8 cellular contexts compared by ENCODE assay signal in the genomic region with DNA sequence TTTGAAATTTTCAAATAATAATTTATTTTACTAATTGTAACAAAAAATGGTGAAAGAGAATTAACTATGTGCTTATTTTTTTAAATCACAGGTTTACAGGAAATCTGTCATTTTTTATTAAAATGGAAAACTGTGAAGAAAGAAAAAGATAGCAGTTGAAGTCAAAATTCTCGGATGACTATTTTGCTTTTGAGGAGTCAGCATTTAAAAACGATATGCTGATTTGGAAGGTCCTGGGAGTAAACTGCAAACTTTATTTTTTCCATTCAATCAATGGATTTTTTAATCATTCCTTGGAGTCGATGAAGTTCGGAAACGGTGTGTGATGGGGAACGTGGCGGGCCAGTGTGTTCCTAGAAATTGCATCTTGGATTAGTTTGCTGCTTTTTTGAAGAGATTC.
"Had no signal": no experiment of that assay in that cellular context is flagged by ENCODE, and none has a peak within 500 bp of the region (broad histone marks: within the 10 kb centered on the region; RNA-seq: fewer than 3 reads in every experiment).

No MANE protein-coding gene starts in this region.

- ATAC-seq: GM12878 had no signal

- FAIRE-seq: G401.6, GM12878, GM12891, GM12892, GM18507, GM19239 had no signal

- DNase-seq: GDM1, GF-D8 had no signal

- H3K4me3 ChIP-seq: GM12878 had no signal
